Comparison of ENCODE assay signal across 1 cellular context in the genomic region with DNA sequence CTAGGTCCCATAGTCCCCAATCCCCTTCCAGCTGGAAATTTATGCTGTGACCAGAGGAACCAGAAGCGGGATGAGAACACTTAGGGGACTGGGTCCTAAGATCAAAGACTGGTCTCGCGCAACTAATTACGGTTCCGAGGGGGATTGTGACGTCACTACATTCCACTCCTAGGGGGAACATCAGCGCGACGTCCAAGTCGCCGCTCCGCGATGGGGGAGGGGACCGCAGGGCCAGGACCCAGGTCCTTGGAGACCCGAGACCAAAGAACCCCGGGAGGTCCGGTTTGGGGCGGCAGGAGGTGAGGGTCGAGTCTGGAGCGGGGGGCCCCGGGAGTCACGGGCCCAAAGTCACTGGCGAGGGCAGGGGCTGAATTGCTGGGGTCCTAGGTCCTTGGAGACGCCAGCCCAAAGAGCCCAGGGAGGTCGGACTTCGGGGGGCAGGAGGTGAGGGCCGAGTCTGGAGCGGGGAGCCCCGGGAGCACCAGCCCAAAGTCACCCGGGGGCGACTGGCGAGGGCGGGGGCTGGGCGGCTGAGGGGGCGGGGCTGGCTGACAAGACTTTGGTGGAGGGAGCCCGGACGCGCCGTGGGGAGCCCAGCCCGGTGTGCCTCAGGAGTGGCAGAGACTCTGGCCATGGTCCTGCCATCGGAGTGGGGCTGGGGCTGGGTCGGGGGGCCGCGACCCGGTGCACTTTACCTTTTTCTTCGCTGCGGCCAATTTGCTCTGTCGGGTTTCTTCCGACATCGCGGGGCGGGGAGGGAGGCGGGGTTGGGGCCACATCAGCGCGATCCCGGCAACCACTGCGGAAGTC.
TF ChIP-seq lines count a peak whose summit lies in the region.

GOLGA2 (minus strand) TSS at position 810 of the 810 bp plus-strand sequence; CDS start at position 779, 31 bp downstream.

TF ChIP-seq in K562, 482 proteins besides CTCF, POLR2A, EP300 and RAD21 (continued from another document and continues in another):
- TF ChIP-seq ZC3H11A (IDR thresholded peaks at IDR 0.05; ENCODE audit: low read depth, low read length) (peak; percentile 77; the same call in 1 of the 2 replicates), BRD9 (IDR thresholded peaks at IDR 0.05; ENCODE audit: low read depth, partially characterized antibody) (no peak), TBL1XR1 (IDR thresholded peaks at IDR 0.05; ENCODE audit: low read length in 2 of 2) (peak in 1 of 2 experiments; percentile 57; a peak in 2 of 4 replicates), KAT8 (IDR thresholded peaks at IDR 0.05; ENCODE audit: low read depth) (no peak), RBM22 (IDR thresholded peaks at IDR 0.05; ENCODE audit: low read depth, low read length, poor library complexity, severe bottlenecking) (peak; percentile 16), SIX5 (IDR thresholded peaks at IDR 0.05; ENCODE audit: borderline replicate concordance in 1 of 2, insufficient read depth in 1 of 2, low read depth in 1 of 2, low read length in 2 of 2) (no peak), ZNF398 (CRISPR knock-in tag; IDR thresholded peaks at IDR 0.05) (no peak), MYC (IDR thresholded peaks at IDR 0.05; ENCODE audit: low read depth, low read length) (no peak), MYC (CRISPR knock-in tag; IDR thresholded peaks at IDR 0.05; ENCODE audit: borderline replicate concordance, low read depth) (no peak; the same call in 1 of the 2 replicates), ZNF445 (CRISPR knock-in tag; IDR thresholded peaks at IDR 0.05; ENCODE audit: low read depth) (0 out of 2 replicates have a peak, but pooled peaks have one; percentile 13), TAL1 (IDR thresholded peaks at IDR 0.05) (no peak), MTA3 (IDR thresholded peaks at IDR 0.05; ENCODE audit: borderline replicate concordance) (no peak), THAP7 (CRISPR knock-in tag; IDR thresholded peaks at IDR 0.05) (no peak), TRIM24 (IDR thresholded peaks at IDR 0.05) (no peak), MYBL2 (IDR thresholded peaks at IDR 0.05; ENCODE audit: low read depth) (no peak), MYBL2 (CRISPR knock-in tag; IDR thresholded peaks at IDR 0.05; ENCODE audit: borderline replicate concordance) (no peak), GTF2A2 (tag; IDR thresholded peaks at IDR 0.05) (peak; percentile 55; the same call in 1 of the 2 replicates), POLR2AphosphoS5 (IDR thresholded peaks at IDR 0.05; ENCODE audit: control insufficient read depth, insufficient read depth, low read depth, low read length) (no peak), POLR2B (IDR thresholded peaks at IDR 0.05; ENCODE audit: low read depth, partially characterized antibody) (no peak), LCOR (CRISPR knock-in tag; IDR thresholded peaks at IDR 0.05) (no peak), TEAD1 (CRISPR knock-in tag; IDR thresholded peaks at IDR 0.05) (peak in 1 of 2 experiments; percentile 77; a peak in 2 of 4 replicates), ZBTB17 (CRISPR knock-in tag; IDR thresholded peaks at IDR 0.05) (0 out of 2 replicates have a peak, but pooled peaks have one; percentile 39), ZNF707 (CRISPR knock-in tag; conservative IDR thresholded peaks at IDR 0.05) (0 out of 2 replicates have a peak, but pooled peaks have one; percentile 41), TAF1 (IDR thresholded peaks at IDR 0.05; ENCODE audit: control insufficient read depth, extremely low read depth, insufficient read depth, low read length, severe bottlenecking) (no peak), E4F1 (CRISPR knock-in tag; IDR thresholded peaks at IDR 0.05; ENCODE audit: borderline replicate concordance) (no peak), NFRKB (IDR thresholded peaks at IDR 0.05; ENCODE audit: low read depth) (no peak), RBM39 (optimal IDR thresholded peaks at IDR 0.05; ENCODE audit: low read depth, low read length) (peak; percentile 80), SMAD1 (IDR thresholded peaks at IDR 0.05; ENCODE audit: low read depth, low read length, partially characterized antibody) (peak; percentile 66), ERF (CRISPR knock-in tag; IDR thresholded peaks at IDR 0.05) (peak; percentile 70; the same call in 1 of the 2 replicates), KLF1 (tag; IDR thresholded peaks at IDR 0.05) (no peak), PCBP1 (IDR thresholded peaks at IDR 0.05; ENCODE audit: low read depth, low read length, poor library complexity, severe bottlenecking) (peak; percentile 84), RFX5 (IDR thresholded peaks at IDR 0.05; ENCODE audit: low read depth, low read length) (peak; percentile 60; the same call in 1 of the 2 replicates), RBM17 (IDR thresholded peaks at IDR 0.05; ENCODE audit: borderline replicate concordance, low read depth, low read length) (no peak), ZNF785 (CRISPR knock-in tag; IDR thresholded peaks at IDR 0.05) (no peak), ZNF766 (CRISPR knock-in tag; conservative IDR thresholded peaks at IDR 0.05) (no peak), ZFP1 (CRISPR knock-in tag; IDR thresholded peaks at IDR 0.05) (0 out of 2 replicates have a peak, but pooled peaks have one; percentile 3), ZNF232 (CRISPR knock-in tag; IDR thresholded peaks at IDR 0.05) (no peak), ESRRA (IDR thresholded peaks at IDR 0.05; ENCODE audit: borderline replicate concordance, low read depth) (no peak), HIVEP1 (CRISPR knock-in tag; IDR thresholded peaks at IDR 0.05) (0 out of 2 replicates have a peak, but pooled peaks have one; percentile 32), ATF1 (CRISPR knock-in tag; IDR thresholded peaks at IDR 0.05) (no peak), ATF1 (tag; IDR thresholded peaks at IDR 0.05) (peak; percentile 99), PTRF (tag; IDR thresholded peaks at IDR 0.05) (no peak), ATF7 (IDR thresholded peaks at IDR 0.05) (no peak), KDM2B (CRISPR knock-in tag; IDR thresholded peaks at IDR 0.05) (0 out of 2 replicates have a peak, but pooled peaks have one; percentile 48), PHB2 (IDR thresholded peaks at IDR 0.05; ENCODE audit: low read depth) (no peak), NONO (IDR thresholded peaks at IDR 0.05; ENCODE audit: low read depth in 2 of 2, low read length in 1 of 2) (no peak)
- TF ChIP-seq, protein P1, sequence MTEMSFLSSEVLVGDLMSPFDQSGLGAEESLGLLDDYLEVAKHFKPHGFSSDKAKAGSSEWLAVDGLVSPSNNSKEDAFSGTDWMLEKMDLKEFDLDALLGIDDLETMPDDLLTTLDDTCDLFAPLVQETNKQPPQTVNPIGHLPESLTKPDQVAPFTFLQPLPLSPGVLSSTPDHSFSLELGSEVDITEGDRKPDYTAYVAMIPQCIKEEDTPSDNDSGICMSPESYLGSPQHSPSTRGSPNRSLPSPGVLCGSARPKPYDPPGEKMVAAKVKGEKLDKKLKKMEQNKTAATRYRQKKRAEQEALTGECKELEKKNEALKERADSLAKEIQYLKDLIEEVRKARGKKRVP (CRISPR knock-in tag; IDR thresholded peaks at IDR 0.05), result 0 out of 2 replicates have a peak, but pooled peaks have one; percentile 22
- TF ChIP-seq, protein P2, sequence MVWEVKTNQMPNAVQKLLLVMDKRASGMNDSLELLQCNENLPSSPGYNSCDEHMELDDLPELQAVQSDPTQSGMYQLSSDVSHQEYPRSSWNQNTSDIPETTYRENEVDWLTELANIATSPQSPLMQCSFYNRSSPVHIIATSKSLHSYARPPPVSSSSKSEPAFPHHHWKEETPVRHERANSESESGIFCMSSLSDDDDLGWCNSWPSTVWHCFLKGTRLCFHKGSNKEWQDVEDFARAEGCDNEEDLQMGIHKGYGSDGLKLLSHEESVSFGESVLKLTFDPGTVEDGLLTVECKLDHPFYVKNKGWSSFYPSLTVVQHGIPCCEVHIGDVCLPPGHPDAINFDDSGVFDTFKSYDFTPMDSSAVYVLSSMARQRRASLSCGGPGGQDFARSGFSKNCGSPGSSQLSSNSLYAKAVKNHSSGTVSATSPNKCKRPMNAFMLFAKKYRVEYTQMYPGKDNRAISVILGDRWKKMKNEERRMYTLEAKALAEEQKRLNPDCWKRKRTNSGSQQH (CRISPR knock-in tag; IDR thresholded peaks at IDR 0.05), result peak; percentile 60; the same call in 1 of the 2 replicates
- TF ChIP-seq, protein P3, sequence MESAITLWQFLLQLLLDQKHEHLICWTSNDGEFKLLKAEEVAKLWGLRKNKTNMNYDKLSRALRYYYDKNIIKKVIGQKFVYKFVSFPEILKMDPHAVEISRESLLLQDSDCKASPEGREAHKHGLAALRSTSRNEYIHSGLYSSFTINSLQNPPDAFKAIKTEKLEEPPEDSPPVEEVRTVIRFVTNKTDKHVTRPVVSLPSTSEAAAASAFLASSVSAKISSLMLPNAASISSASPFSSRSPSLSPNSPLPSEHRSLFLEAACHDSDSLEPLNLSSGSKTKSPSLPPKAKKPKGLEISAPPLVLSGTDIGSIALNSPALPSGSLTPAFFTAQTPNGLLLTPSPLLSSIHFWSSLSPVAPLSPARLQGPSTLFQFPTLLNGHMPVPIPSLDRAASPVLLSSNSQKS (CRISPR knock-in tag; IDR thresholded peaks at IDR 0.05), result no peak
- TF ChIP-seq, protein P4, sequence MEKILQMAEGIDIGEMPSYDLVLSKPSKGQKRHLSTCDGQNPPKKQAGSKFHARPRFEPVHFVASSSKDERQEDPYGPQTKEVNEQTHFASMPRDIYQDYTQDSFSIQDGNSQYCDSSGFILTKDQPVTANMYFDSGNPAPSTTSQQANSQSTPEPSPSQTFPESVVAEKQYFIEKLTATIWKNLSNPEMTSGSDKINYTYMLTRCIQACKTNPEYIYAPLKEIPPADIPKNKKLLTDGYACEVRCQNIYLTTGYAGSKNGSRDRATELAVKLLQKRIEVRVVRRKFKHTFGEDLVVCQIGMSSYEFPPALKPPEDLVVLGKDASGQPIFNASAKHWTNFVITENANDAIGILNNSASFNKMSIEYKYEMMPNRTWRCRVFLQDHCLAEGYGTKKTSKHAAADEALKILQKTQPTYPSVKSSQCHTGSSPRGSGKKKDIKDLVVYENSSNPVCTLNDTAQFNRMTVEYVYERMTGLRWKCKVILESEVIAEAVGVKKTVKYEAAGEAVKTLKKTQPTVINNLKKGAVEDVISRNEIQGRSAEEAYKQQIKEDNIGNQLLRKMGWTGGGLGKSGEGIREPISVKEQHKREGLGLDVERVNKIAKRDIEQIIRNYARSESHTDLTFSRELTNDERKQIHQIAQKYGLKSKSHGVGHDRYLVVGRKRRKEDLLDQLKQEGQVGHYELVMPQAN (IDR thresholded peaks at IDR 0.05; ENCODE audit: borderline replicate concordance), result no peak
- TF ChIP-seq, protein P5, sequence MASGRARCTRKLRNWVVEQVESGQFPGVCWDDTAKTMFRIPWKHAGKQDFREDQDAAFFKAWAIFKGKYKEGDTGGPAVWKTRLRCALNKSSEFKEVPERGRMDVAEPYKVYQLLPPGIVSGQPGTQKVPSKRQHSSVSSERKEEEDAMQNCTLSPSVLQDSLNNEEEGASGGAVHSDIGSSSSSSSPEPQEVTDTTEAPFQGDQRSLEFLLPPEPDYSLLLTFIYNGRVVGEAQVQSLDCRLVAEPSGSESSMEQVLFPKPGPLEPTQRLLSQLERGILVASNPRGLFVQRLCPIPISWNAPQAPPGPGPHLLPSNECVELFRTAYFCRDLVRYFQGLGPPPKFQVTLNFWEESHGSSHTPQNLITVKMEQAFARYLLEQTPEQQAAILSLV (tag; IDR thresholded peaks at IDR 0.05), result no peak
- TF ChIP-seq, protein P6, sequence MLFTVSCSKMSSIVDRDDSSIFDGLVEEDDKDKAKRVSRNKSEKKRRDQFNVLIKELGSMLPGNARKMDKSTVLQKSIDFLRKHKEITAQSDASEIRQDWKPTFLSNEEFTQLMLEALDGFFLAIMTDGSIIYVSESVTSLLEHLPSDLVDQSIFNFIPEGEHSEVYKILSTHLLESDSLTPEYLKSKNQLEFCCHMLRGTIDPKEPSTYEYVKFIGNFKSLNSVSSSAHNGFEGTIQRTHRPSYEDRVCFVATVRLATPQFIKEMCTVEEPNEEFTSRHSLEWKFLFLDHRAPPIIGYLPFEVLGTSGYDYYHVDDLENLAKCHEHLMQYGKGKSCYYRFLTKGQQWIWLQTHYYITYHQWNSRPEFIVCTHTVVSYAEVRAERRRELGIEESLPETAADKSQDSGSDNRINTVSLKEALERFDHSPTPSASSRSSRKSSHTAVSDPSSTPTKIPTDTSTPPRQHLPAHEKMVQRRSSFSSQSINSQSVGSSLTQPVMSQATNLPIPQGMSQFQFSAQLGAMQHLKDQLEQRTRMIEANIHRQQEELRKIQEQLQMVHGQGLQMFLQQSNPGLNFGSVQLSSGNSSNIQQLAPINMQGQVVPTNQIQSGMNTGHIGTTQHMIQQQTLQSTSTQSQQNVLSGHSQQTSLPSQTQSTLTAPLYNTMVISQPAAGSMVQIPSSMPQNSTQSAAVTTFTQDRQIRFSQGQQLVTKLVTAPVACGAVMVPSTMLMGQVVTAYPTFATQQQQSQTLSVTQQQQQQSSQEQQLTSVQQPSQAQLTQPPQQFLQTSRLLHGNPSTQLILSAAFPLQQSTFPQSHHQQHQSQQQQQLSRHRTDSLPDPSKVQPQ (CRISPR knock-in tag; IDR thresholded peaks at IDR 0.05; ENCODE audit: borderline replicate concordance), result no peak
